In the genomic region with DNA sequence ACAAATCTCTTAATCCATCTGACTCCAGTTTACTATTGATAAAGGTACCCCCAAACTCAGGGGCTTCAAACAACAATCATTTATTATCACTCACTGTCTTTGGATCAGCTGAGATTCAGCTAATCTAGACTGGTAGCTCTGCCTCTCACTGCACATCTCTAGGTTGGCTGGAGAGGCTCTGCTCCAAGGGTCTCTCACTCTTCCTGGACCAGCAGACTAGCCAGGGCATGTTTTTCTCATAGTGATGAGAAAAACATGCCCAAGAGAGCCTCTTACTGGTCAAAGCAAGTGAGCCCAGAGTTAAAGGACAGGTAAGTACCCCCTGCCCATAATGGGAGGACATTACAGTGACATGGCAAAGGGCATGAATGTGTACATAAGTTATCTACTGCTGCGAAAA, we compare ENCODE assay signal across 25 cellular contexts.
DNase-seq lines count a peak whose midpoint lies in the region; ATAC-seq, FAIRE-seq and TF ChIP-seq lines count a peak whose summit lies in the region.
"Had no signal": no experiment of that assay in that cellular context is flagged by ENCODE, and none has a peak within 500 bp of the region (broad histone marks: within the 10 kb centered on the region; RNA-seq: fewer than 3 reads in every experiment).

No MANE protein-coding gene starts in this region.

- H3K4me3 Mint-ChIP-seq in GM23338 (no peak overlapping the region), astrocyte (ENCODE audit: unreplicated experiment) (no peak overlapping the region), endodermal cell (no peak overlapping the region)

- no peaks in the 10 kb centered on the region for H3K9me2 ChIP-seq in GM23338 (ENCODE audit: insufficient read depth)

- H4K20me1 ChIP-seq in GM23338 (replicated peaks; ENCODE audit: insufficient read depth) (no peaks in the 10 kb centered on the region), astrocyte (ENCODE audit: insufficient read depth, low read length) (no peaks in the 10 kb centered on the region)
- H4K20me1 ChIP-seq: BLaER1 treated with 17β-estradiol and CSF1 and Interleukin-3, amounts not matched to agents 10 nM and 100 nM had no signal

- H3K36me3 ChIP-seq in GM23338 (ENCODE audit: insufficient read depth) (no peaks in the 10 kb centered on the region), astrocyte (ENCODE audit: insufficient read depth, low read length) (no peaks in the 10 kb centered on the region), endodermal cell (ENCODE audit: control insufficient read depth, insufficient read depth, low read length) (no peaks in the 10 kb centered on the region)
- H3K36me3 ChIP-seq: SJCRH30 had no signal

- FAIRE-seq in astrocyte (lab: Jason Lieb, UNC), result no peak
- FAIRE-seq: D721Med, GM19239, H54, RCC 7860 had no signal

- H3K4me3 ChIP-seq in GM23338 (no peak overlapping the region), astrocyte (ENCODE audit: insufficient read depth, low read depth, low read length) (no peak overlapping the region), endodermal cell (ENCODE audit: low read length) (no peak overlapping the region)
- H3K4me3 ChIP-seq: BLaER1 treated with 17β-estradiol and CSF1 and Interleukin-3, amounts not matched to agents 10 nM and 100 nM; SJCRH30 had no signal

- H3K79me2 ChIP-seq in GM23338 (replicated peaks; ENCODE audit: insufficient read depth) (no peaks in the 10 kb centered on the region), astrocyte (ENCODE audit: insufficient read depth, low read length) (no peaks in the 10 kb centered on the region)

- H3K9ac ChIP-seq in astrocyte (ENCODE audit: low read length), result no peak overlapping the region
- H3K9ac ChIP-seq in endodermal cell (ENCODE audit: extremely low read depth, low read length, poor library complexity, severe bottlenecking), result no peak overlapping the region
- H3K9ac ChIP-seq: BLaER1 treated with 17β-estradiol and CSF1 and Interleukin-3, amounts not matched to agents 10 nM and 100 nM had no signal

- H3K27ac ChIP-seq in GM23338 (ENCODE audit: low read depth), result peak overlapping the region; percentile 26; the same call in 1 of the 2 replicates
- no peak overlapping the region for H3K27ac ChIP-seq in astrocyte (ENCODE audit: low read depth, low read length)
- H3K27ac ChIP-seq in endodermal cell (ENCODE audit: low read depth, low read length), result no peak overlapping the region
- H3K27ac ChIP-seq: 22Rv1; BLaER1 treated with 17β-estradiol and CSF1 and Interleukin-3, amounts not matched to agents 10 nM and 100 nM; HL-60; SJCRH30 had no signal

- peak overlapping the region; percentile 16; the same call in 1 of the 2 replicates for H3K27ac Mint-ChIP-seq in GM23338
- H3K27ac Mint-ChIP-seq in astrocyte (ENCODE audit: unreplicated experiment), result peak overlapping the region; percentile 16
- no peak overlapping the region for H3K27ac Mint-ChIP-seq in endodermal cell

- H3K27me3 Mint-ChIP-seq in GM23338 (ENCODE audit: insufficient read depth, low read depth, poor library complexity) (no peaks in the 10 kb centered on the region), astrocyte (ENCODE audit: low read depth, unreplicated experiment) (no peaks in the 10 kb centered on the region), endodermal cell (ENCODE audit: insufficient read depth) (no peaks in the 10 kb centered on the region)

- no peaks in the 10 kb centered on the region for H3K9me3 ChIP-seq in astrocyte (ENCODE audit: insufficient read depth, low read depth, low read length)
- H3K9me3 ChIP-seq in endodermal cell (ENCODE audit: control insufficient read depth, low read length), result no peaks in the 10 kb centered on the region
- H3K9me3 ChIP-seq: SJCRH30 had no signal

- no peaks in the 10 kb centered on the region for H3K27me3 ChIP-seq in GM23338 (ENCODE audit: insufficient read depth)
- H3K27me3 ChIP-seq in astrocyte (ENCODE audit: insufficient read depth, low read length), result no peaks in the 10 kb centered on the region
- no peaks in the 10 kb centered on the region for H3K27me3 ChIP-seq in endodermal cell (ENCODE audit: control insufficient read depth, insufficient read depth, low read length, poor library complexity, severe bottlenecking)
- H3K27me3 ChIP-seq: BLaER1 treated with 17β-estradiol and CSF1 and Interleukin-3, amounts not matched to agents 10 nM and 100 nM; SJCRH30 had no signal

- H3K36me3 Mint-ChIP-seq in GM23338 (ENCODE audit: low read depth), result peaks cover under 1% of the 10 kb centered on the region; the same call in 2 of the 3 replicates
- no peaks in the 10 kb centered on the region for H3K36me3 Mint-ChIP-seq in astrocyte (ENCODE audit: low read depth, unreplicated experiment)
- no peaks in the 10 kb centered on the region for H3K36me3 Mint-ChIP-seq in endodermal cell (ENCODE audit: low read depth)

- ATAC-seq in GM23338, result no peak
- ATAC-seq in left lobe of liver, result peak; percentile 43

- no peak overlapping the region for H3K4me2 ChIP-seq in GM23338
- H3K4me2 ChIP-seq in astrocyte (ENCODE audit: low read length), result no peak overlapping the region
- H3K4me2 ChIP-seq: BLaER1 treated with 17β-estradiol and CSF1 and Interleukin-3, amounts not matched to agents 10 nM and 100 nM had no signal

- DNase-seq in DMS79 treated with DMSO at 0.1 percent for 48 hours (lab: John Stamatoyannopoulos, UW), result peak; percentile 39
- no peak for DNase-seq in DMS79 (lab: John Stamatoyannopoulos, UW)
- DNase-seq in GM23338 (ENCODE audit: low spot score), result no peak
- DNase-seq in astrocyte (ENCODE audit: low read depth), result no peak
- no peak for DNase-seq in left lobe of liver (ENCODE audit: low spot score)
- DNase-seq in CD1c-positive myeloid dendritic cell (ENCODE audit: extremely low spot score), result no peak
- DNase-seq in endodermal cell, result no peak
- no peak for DNase-seq in NCI-H510A (lab: John Stamatoyannopoulos, UW)
- DNase-seq: ACHN, DMS53, NCI-H187, NCI-H2107, NCI-H2227 treated with DMSO at 0.1 percent for 48 hours, NCI-H510A treated with DMSO at 0.1 percent for 48 hours, NCI-H748 treated with DMSO at 0.1 percent for 48 hours, OCI-M1, SJCRH30, T-helper 1 cell had no signal

- H3K4me1 ChIP-seq in GM23338 (ENCODE audit: insufficient read depth) (peaks cover 6% of the 10 kb centered on the region; the same call in 1 of the 2 replicates), astrocyte (ENCODE audit: insufficient read depth, low read length) (no peaks in the 10 kb centered on the region), endodermal cell (ENCODE audit: control insufficient read depth, insufficient read depth, low read length) (no peaks in the 10 kb centered on the region)
- H3K4me1 ChIP-seq: SJCRH30 had no signal

- H3K4me1 Mint-ChIP-seq in GM23338 (peaks cover 8% of the 10 kb centered on the region), astrocyte (ENCODE audit: low read depth, unreplicated experiment) (peaks cover 2% of the 10 kb centered on the region), endodermal cell (peaks cover 2% of the 10 kb centered on the region)

- TF ChIP-seq CTCF in GM23338 (conservative IDR thresholded peaks at IDR 0.05; ENCODE audit: low read depth in 2 of 2) (no peak), astrocyte (IDR thresholded peaks at IDR 0.05; ENCODE audit: insufficient read depth, low read depth, low read length) (no peak), endodermal cell (conservative IDR thresholded peaks at IDR 0.05) (no peak)

- peaks cover 1% of the 10 kb centered on the region; the same call in 1 of the 3 replicates for H3K9me3 Mint-ChIP-seq in GM23338
- no peaks in the 10 kb centered on the region for H3K9me3 Mint-ChIP-seq in astrocyte (ENCODE audit: unreplicated experiment)
- no peaks in the 10 kb centered on the region for H3K9me3 Mint-ChIP-seq in endodermal cell

- 94% methylated on average over 1 of the region's 1 CpG; no CpG with 5 or more reads in 1 of the 2 experiments for WGBS in endodermal cell (ENCODE audit: insufficient coverage in 1 of 2, insufficient read length in 1 of 2), 2 experiments

- H3F3A ChIP-seq in GM23338 (replicated peaks; ENCODE audit: low read depth), result no peaks in the 10 kb centered on the region

- no peak overlapping the region for H2AFZ ChIP-seq in GM23338
- no peak overlapping the region for H2AFZ ChIP-seq in astrocyte (ENCODE audit: low read depth, low read length)

TF ChIP-seq in GM23338, 12 proteins besides CTCF, POLR2A, EP300 and RAD21:
- TF ChIP-seq, protein P1, sequence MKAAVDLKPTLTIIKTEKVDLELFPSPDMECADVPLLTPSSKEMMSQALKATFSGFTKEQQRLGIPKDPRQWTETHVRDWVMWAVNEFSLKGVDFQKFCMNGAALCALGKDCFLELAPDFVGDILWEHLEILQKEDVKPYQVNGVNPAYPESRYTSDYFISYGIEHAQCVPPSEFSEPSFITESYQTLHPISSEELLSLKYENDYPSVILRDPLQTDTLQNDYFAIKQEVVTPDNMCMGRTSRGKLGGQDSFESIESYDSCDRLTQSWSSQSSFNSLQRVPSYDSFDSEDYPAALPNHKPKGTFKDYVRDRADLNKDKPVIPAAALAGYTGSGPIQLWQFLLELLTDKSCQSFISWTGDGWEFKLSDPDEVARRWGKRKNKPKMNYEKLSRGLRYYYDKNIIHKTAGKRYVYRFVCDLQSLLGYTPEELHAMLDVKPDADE (IDR thresholded peaks at IDR 0.05), result no peak
- TF ChIP-seq JUNB (IDR thresholded peaks at IDR 0.05; ENCODE audit: unreplicated experiment) (no peak), CREB1 (CRISPR knock-in tag; IDR thresholded peaks at IDR 0.05; ENCODE audit: low read depth) (no peak), POLR2AphosphoS5 (IDR thresholded peaks at IDR 0.05; ENCODE audit: low read depth) (no peak)
